Comparison of ENCODE assay signal across 25 cellular contexts in genomic region chr19:13984186-13984585, GRCh38. TPM values are rescaled to one million over a fixed set of nuclear protein-coding genes. Genes with fewer than 3 reads are reported as not detected.
DNase-seq lines count a peak whose midpoint lies in the region; ATAC-seq and TF ChIP-seq lines count a peak whose summit lies in the region.
"Had no signal": no experiment of that assay in that cellular context is flagged by ENCODE, and none has a peak within 500 bp of the region (broad histone marks: within the 10 kb centered on the region; RNA-seq: fewer than 3 reads in every experiment).

No MANE protein-coding gene starts in this region.

- H3K9me2 ChIP-seq in OCI-LY7 (ENCODE audit: insufficient read depth, low read length) = no peaks in the 10 kb centered on the region

- no peaks in the 10 kb centered on the region for H3K27me3 Mint-ChIP-seq in activated CD8-positive, alpha-beta memory T cell treated with anti-CD3 and anti-CD28 coated beads, Interleukin-2, amount 10 ng/mL, durations not matched to agents 7 days and 5 days
- H3K27me3 Mint-ChIP-seq in CD8-positive, alpha-beta memory T cell = no peaks in the 10 kb centered on the region
- H3K27me3 Mint-ChIP-seq in naive thymus-derived CD8-positive, alpha-beta T cell = no peaks in the 10 kb centered on the region
- H3K27me3 Mint-ChIP-seq: progenitor cell of endocrine pancreas had no signal

- H3K9me3 ChIP-seq in CD8-positive, alpha-beta memory T cell (ENCODE audit: low read length) = no peaks in the 10 kb centered on the region
- no peaks in the 10 kb centered on the region for H3K9me3 ChIP-seq in OCI-LY7 (ENCODE audit: low read length)
- H3K9me3 ChIP-seq: gastrocnemius medialis, tibial nerve had no signal

- no peak overlapping the region for H3K4me3 ChIP-seq in CD8-positive, alpha-beta memory T cell (ENCODE audit: low read length)
- no peak overlapping the region for H3K4me3 ChIP-seq in OCI-LY7 (ENCODE audit: low read depth, low read length, poor library complexity, severe bottlenecking)
- H3K4me3 ChIP-seq: dorsolateral prefrontal cortex, gastrocnemius medialis, tibial nerve had no signal

- no peaks in the 10 kb centered on the region for H3K79me2 ChIP-seq in OCI-LY7 (ENCODE audit: insufficient read depth, low read depth, low read length)

- no peak for DNase-seq in activated CD8-positive, alpha-beta memory T cell treated with anti-CD3 and anti-CD28 coated beads, Interleukin-2, amount 10 ng/mL, durations not matched to agents 7 days and 5 days
- no peak for DNase-seq in activated CD8-positive, alpha-beta memory T cell treated with anti-CD3 and anti-CD28 coated beads for 24 hours
- no peak for DNase-seq in CD8-positive, alpha-beta memory T cell
- DNase-seq in OCI-LY7 (ENCODE audit: low spot score) = no peak
- peak in 1 of 10 donors; percentile 32 for DNase-seq in naive thymus-derived CD8-positive, alpha-beta T cell
- no peak for DNase-seq in NCI-H2227 (lab: John Stamatoyannopoulos, UW; ENCODE audit: unreplicated experiment)
- DNase-seq in T1000 (lab: John Stamatoyannopoulos, UW) = no peak
- DNase-seq: activated CD4-positive, CD25-positive, alpha-beta regulatory T cell treated with anti-CD3 and anti-CD28 coated beads, Interleukin-2, amount 50 U/mL, for 72 hours; activated gamma-delta T cell; anterior cingulate cortex; caudate nucleus; dorsolateral prefrontal cortex; erythroblast; gastrocnemius medialis; kidney glomerular epithelial cell; naive B cell; NCI-H1694 treated with DMSO at 0.1 percent for 48 hours; SHP77; stimulated activated CD4-positive, alpha-beta T cell treated with anti-CD3 and anti-CD28 coated beads, Interleukin-1b, Interleukin-23, amount 100 ng/mL, for 48 hours; stimulated activated naive CD8-positive, alpha-beta T cell treated with anti-CD3 and anti-CD28 coated beads, Interleukin-15, Interleukin-2, amounts not matched to agents 100 U/mL and 50 U/mL, for 24 hours had no signal

- H3K27ac ChIP-seq in CD8-positive, alpha-beta memory T cell (ENCODE audit: low read depth, low read length) = no peak overlapping the region
- H3K27ac ChIP-seq in OCI-LY7 (ENCODE audit: low read depth, low read length, poor library complexity, severe bottlenecking) = peak overlapping the region; percentile 99
- H3K27ac ChIP-seq: dorsolateral prefrontal cortex, gastrocnemius medialis had no signal

- H4K20me1 ChIP-seq in OCI-LY7 (ENCODE audit: insufficient read depth, low read length) = no peaks in the 10 kb centered on the region

- CTCF ChIA-PET in activated CD8-positive, alpha-beta memory T cell treated with anti-CD3 and anti-CD28 coated beads, Interleukin-2, amount 10 ng/mL, durations not matched to agents 7 days and 5 days (lab: Charles Lee) = no interaction called here
- CTCF ChIA-PET in CD8-positive, alpha-beta memory T cell (lab: Charles Lee) = no interaction called here
- CTCF ChIA-PET in OCI-LY7 (lab: Charles Lee; ENCODE audit: unreplicated experiment) = no interaction called here

- peak overlapping the region; percentile 73 for H3K27ac Mint-ChIP-seq in activated CD8-positive, alpha-beta memory T cell treated with anti-CD3 and anti-CD28 coated beads, Interleukin-2, amount 10 ng/mL, durations not matched to agents 7 days and 5 days
- peak overlapping the region in 6 of 8 donors; percentile 43 to 100 (median 98) for H3K27ac Mint-ChIP-seq in CD8-positive, alpha-beta memory T cell
- H3K27ac Mint-ChIP-seq in naive thymus-derived CD8-positive, alpha-beta T cell = peak overlapping the region; percentile 91 to 99 (median 98)
- H3K27ac Mint-ChIP-seq: progenitor cell of endocrine pancreas had no signal

- intact Hi-C loops in OCI-LY7 (cut with micrococcal nuclease; ENCODE audit: unreplicated experiment) = loop anchor here (2.0 kb wide), 1 partner anchor 31 kb away; the partner anchor contains the start of gene DCAF15

- H3K4me2 ChIP-seq in OCI-LY7 (ENCODE audit: low read length) = peak overlapping the region; percentile 38

- H3K36me3 Mint-ChIP-seq in activated CD8-positive, alpha-beta memory T cell treated with anti-CD3 and anti-CD28 coated beads, Interleukin-2, amount 10 ng/mL, durations not matched to agents 7 days and 5 days = peaks cover 4% of the 10 kb centered on the region
- peaks cover 4 to 10% (median 5%) of the 10 kb centered on the region in 3 donors for H3K36me3 Mint-ChIP-seq in CD8-positive, alpha-beta memory T cell
- H3K36me3 Mint-ChIP-seq in naive thymus-derived CD8-positive, alpha-beta T cell = peaks cover 0 to 3% (median 0%) of the 10 kb centered on the region in 3 donors

- H3K9me3 Mint-ChIP-seq in activated CD8-positive, alpha-beta memory T cell treated with anti-CD3 and anti-CD28 coated beads, Interleukin-2, amount 10 ng/mL, durations not matched to agents 7 days and 5 days (ENCODE audit: low read depth) = no peaks in the 10 kb centered on the region
- no peaks in the 10 kb centered on the region for H3K9me3 Mint-ChIP-seq in CD8-positive, alpha-beta memory T cell
- H3K9me3 Mint-ChIP-seq in naive thymus-derived CD8-positive, alpha-beta T cell = no peaks in the 10 kb centered on the region
- H3K9me3 Mint-ChIP-seq: naive B cell had no signal

- H2AFZ ChIP-seq in OCI-LY7 (ENCODE audit: low read length) = no peak overlapping the region

- no peaks in the 10 kb centered on the region for H3K27me3 ChIP-seq in CD8-positive, alpha-beta memory T cell (ENCODE audit: insufficient read depth, low read length, poor library complexity, severe bottlenecking)
- H3K27me3 ChIP-seq: dorsolateral prefrontal cortex, gastrocnemius medialis, tibial nerve had no signal

- H3K4me1 Mint-ChIP-seq in activated CD8-positive, alpha-beta memory T cell treated with anti-CD3 and anti-CD28 coated beads, Interleukin-2, amount 10 ng/mL, durations not matched to agents 7 days and 5 days = peaks cover 86% of the 10 kb centered on the region
- H3K4me1 Mint-ChIP-seq in CD8-positive, alpha-beta memory T cell = peaks cover 40 to 85% (median 42%) of the 10 kb centered on the region in 3 donors
- peaks cover 22 to 87% (median 78%) of the 10 kb centered on the region in 4 donors for H3K4me1 Mint-ChIP-seq in naive thymus-derived CD8-positive, alpha-beta T cell

- no peak for TF ChIP-seq CTCF in OCI-LY7 (conservative IDR thresholded peaks at IDR 0.05; ENCODE audit: low read length)

- no TSS peak for BruUV-seq in OCI-LY7 (replicated peaks; lab: Mats Ljungman, UMichigan)

- H3K36me3 ChIP-seq in CD8-positive, alpha-beta memory T cell (ENCODE audit: insufficient read depth, low read length) = no peaks in the 10 kb centered on the region
- H3K36me3 ChIP-seq in OCI-LY7 (ENCODE audit: insufficient read depth, low read length) = peaks cover 39% of the 10 kb centered on the region
- H3K36me3 ChIP-seq: gastrocnemius medialis had no signal

- peaks cover 78% of the 10 kb centered on the region for H3K4me1 ChIP-seq in CD8-positive, alpha-beta memory T cell (ENCODE audit: insufficient read depth, low read length)
- peaks cover 78% of the 10 kb centered on the region for H3K4me1 ChIP-seq in OCI-LY7 (ENCODE audit: insufficient read depth, low read length, poor library complexity, severe bottlenecking)

- POLR2A ChIA-PET in CD8-positive, alpha-beta memory T cell (lab: Charles Lee) = no interaction called here
- POLR2A ChIA-PET in OCI-LY7 (lab: Charles Lee) = interaction anchor here (0.5 to 6.1 kb wide), 3 partner anchors 20 to 63 kb away, joined by 4 to 39 read pairs (median 4); partner anchors contain the start of gene RFX1
- POLR2A ChIA-PET in naive thymus-derived CD8-positive, alpha-beta T cell (lab: Charles Lee) = interaction anchor here (2.1 to 24.8 kb wide), 5 partner anchors 8 to 47 kb away, joined by 5 to 481 read pairs (median 56); partner anchors contain the start of genes DCAF15, IL27RA and RFX1

- ATAC-seq in activated CD8-positive, alpha-beta memory T cell treated with anti-CD3 and anti-CD28 coated beads, Interleukin-2, amount 10 ng/mL, durations not matched to agents 7 days and 5 days = no peak
- no peak for ATAC-seq in naive thymus-derived CD8-positive, alpha-beta T cell
- no peak for ATAC-seq in HG02981 (IDR thresholded peaks at IDR 0.05; ENCODE audit: unreplicated experiment)
- ATAC-seq: gastrocnemius medialis; HCT116; stimulated activated naive CD8-positive, alpha-beta T cell treated with anti-CD3 and anti-CD28 coated beads, Interleukin-15, Interleukin-2, amounts not matched to agents 100 U/mL and 50 U/mL, for 24 hours had no signal

- no peak overlapping the region for H3K4me3 Mint-ChIP-seq in activated CD8-positive, alpha-beta memory T cell treated with anti-CD3 and anti-CD28 coated beads, Interleukin-2, amount 10 ng/mL, durations not matched to agents 7 days and 5 days
- no peak overlapping the region for H3K4me3 Mint-ChIP-seq in CD8-positive, alpha-beta memory T cell
- peak overlapping the region in 6 of 10 donors; percentile 4 to 79 (median 62) for H3K4me3 Mint-ChIP-seq in naive thymus-derived CD8-positive, alpha-beta T cell

RNA-seq across cellular contexts. Expression of gene RFX1, which starts 21.9 kb away (rescaled TPM):
- 10 to 100 TPM; 16.0 to 17.8 TPM for total RNA-seq in activated CD8-positive, alpha-beta memory T cell treated with anti-CD3 and anti-CD28 coated beads, Interleukin-2, amount 10 ng/mL, durations not matched to agents 7 days and 5 days
- 10 to 100 TPM; 13.0 to 13.6 TPM for total RNA-seq in CD8-positive, alpha-beta memory T cell
- polyA plus RNA-seq in CD8-positive, alpha-beta memory T cell = 3.1 TPM
- total RNA-seq in OCI-LY7 (2014; rRNA removed; shearing (Covaris generic)) = 3.5 and 4.4 TPM in 2 replicates
- 13.8 and 17.4 TPM in 2 replicates for total RNA-seq in OCI-LY7 (2022)
- 10 to 100 TPM; 17.1 to 18.8 TPM for total RNA-seq in naive thymus-derived CD8-positive, alpha-beta T cell
- polyA plus RNA-seq in naive thymus-derived CD8-positive, alpha-beta T cell = 1 to 10 TPM in 2 of 3 donors, under 1 TPM in 1; 0.84 to 1.1 (median 1.0) TPM

RNA-seq across cellular contexts. Expression of gene DCAF15, which starts 31.9 kb away (rescaled TPM):
- 10 to 100 TPM; 82.5 to 94.3 TPM for total RNA-seq in activated CD8-positive, alpha-beta memory T cell treated with anti-CD3 and anti-CD28 coated beads, Interleukin-2, amount 10 ng/mL, durations not matched to agents 7 days and 5 days
- 10 to 100 TPM; 64.6 to 66.5 TPM for total RNA-seq in CD8-positive, alpha-beta memory T cell
- 8.0 TPM for polyA plus RNA-seq in CD8-positive, alpha-beta memory T cell
- 61.0 and 71.3 TPM in 2 replicates for total RNA-seq in OCI-LY7 (2014; rRNA removed; shearing (Covaris generic))
- total RNA-seq in OCI-LY7 (2022) = 86.2 and 97.3 TPM in 2 replicates
- total RNA-seq in naive thymus-derived CD8-positive, alpha-beta T cell = 10 to 100 TPM; 93.5 to 93.6 TPM
- 1 to 10 TPM; 2.9 to 6.0 (median 3.4) TPM for polyA plus RNA-seq in naive thymus-derived CD8-positive, alpha-beta T cell

RNA-seq across cellular contexts. Expression of gene RLN3, which starts 43.8 kb away (rescaled TPM):
- total RNA-seq in activated CD8-positive, alpha-beta memory T cell treated with anti-CD3 and anti-CD28 coated beads, Interleukin-2, amount 10 ng/mL, durations not matched to agents 7 days and 5 days = not detected
- not detected for total RNA-seq in CD8-positive, alpha-beta memory T cell
- polyA plus RNA-seq in CD8-positive, alpha-beta memory T cell = not detected
- total RNA-seq in OCI-LY7 (2014; rRNA removed; shearing (Covaris generic)) = not detected in 2 replicates
- total RNA-seq in OCI-LY7 (2022) = not detected in 2 replicates
- not detected for total RNA-seq in naive thymus-derived CD8-positive, alpha-beta T cell
- polyA plus RNA-seq in naive thymus-derived CD8-positive, alpha-beta T cell = under 1 TPM in 1 of 3 donors, not detected in 2; 0.50 TPM
- total RNA-seq: dorsolateral prefrontal cortex, gastrocnemius medialis, NCI-H460, progenitor cell of endocrine pancreas, tibial nerve had no signal

RNA-seq across cellular contexts. Expression of gene PODNL1, which starts 46.0 kb away (rescaled TPM):
- under 1 TPM; 0.29 to 0.47 TPM for total RNA-seq in activated CD8-positive, alpha-beta memory T cell treated with anti-CD3 and anti-CD28 coated beads, Interleukin-2, amount 10 ng/mL, durations not matched to agents 7 days and 5 days
- total RNA-seq in CD8-positive, alpha-beta memory T cell = under 1 TPM in 1 of 2 experiments, not detected in 1; 0.24 TPM
- not detected for polyA plus RNA-seq in CD8-positive, alpha-beta memory T cell
- total RNA-seq in OCI-LY7 (2014; rRNA removed; shearing (Covaris generic)) = 0.16 TPM in 1 of 2 replicates, not detected in the other
- total RNA-seq in OCI-LY7 (2022) = 0.20 TPM in 1 of 2 replicates, not detected in the other
- total RNA-seq in naive thymus-derived CD8-positive, alpha-beta T cell = not detected
- polyA plus RNA-seq in naive thymus-derived CD8-positive, alpha-beta T cell = not detected
- total RNA-seq: NCI-H460, progenitor cell of endocrine pancreas had no signal

RNA-seq across cellular contexts. Expression of gene IL27RA, which starts 47.4 kb away (rescaled TPM):
- 10 to 100 TPM; 29.7 to 60.3 TPM for total RNA-seq in activated CD8-positive, alpha-beta memory T cell treated with anti-CD3 and anti-CD28 coated beads, Interleukin-2, amount 10 ng/mL, durations not matched to agents 7 days and 5 days
- total RNA-seq in CD8-positive, alpha-beta memory T cell = 10 to 100 TPM; 71.4 to 73.6 TPM
- 83.4 TPM for polyA plus RNA-seq in CD8-positive, alpha-beta memory T cell
- total RNA-seq in OCI-LY7 (2014; rRNA removed; shearing (Covaris generic)) = 5.2 and 6.7 TPM in 2 replicates
- 6.0 and 9.0 TPM in 2 replicates for total RNA-seq in OCI-LY7 (2022)
- 10 to 100 TPM; 54.2 to 54.7 TPM for total RNA-seq in naive thymus-derived CD8-positive, alpha-beta T cell
- 10 to 100 TPM; 54.5 to 91.2 (median 83.9) TPM for polyA plus RNA-seq in naive thymus-derived CD8-positive, alpha-beta T cell

Comparison
In these comparisons a context has a peak if more than half of its experiments do, and no peak if none do; other contexts are left out.
1. H3K4me3 Mint-ChIP-seq: peak in naive thymus-derived CD8-positive, alpha-beta T cell (6 of 10); none in activated CD8-positive, alpha-beta memory T cell treated with anti-CD3 and anti-CD28 coated beads, Interleukin-2, amount 10 ng/mL, durations not matched to agents 7 days and 5 days (single experiment) and CD8-positive, alpha-beta memory T cell (0 of 7).
2. Peak in every context shown above with its lines, with median percentiles within 50 percentile points of each other: H3K27ac Mint-ChIP-seq.